22 cellular contexts compared by ENCODE assay signal in genomic region chr14:76539130-76539529, GRCh38.
DNase-seq lines count a peak whose midpoint lies in the region; ATAC-seq, FAIRE-seq and TF ChIP-seq lines count a peak whose summit lies in the region.
"Had no signal": no experiment of that assay in that cellular context is flagged by ENCODE, and none has a peak within 500 bp of the region (broad histone marks: within the 10 kb centered on the region; RNA-seq: fewer than 3 reads in every experiment).

No MANE protein-coding gene starts in this region.

- DNase-seq in HepG2 (ENCODE audit: low spot score) (no peak), right lobe of liver (no peak), nephron progenitor cell (no peak), left colon (no peak), sigmoid colon (no peak)
- DNase-seq: AML-193; Caco-2; Calu3; CD4-positive, alpha-beta T cell; CD8-positive, alpha-beta T cell; GF-D8 had no signal

- POLR2A ChIA-PET in HepG2 (lab: Yijun Ruan, JAX) (no interaction called here), HEK293 (lab: Yijun Ruan, JAX) (no interaction called here)

- no peak for TF ChIP-seq EP300 in HepG2 (IDR thresholded peaks at IDR 0.05; ENCODE audit: low read depth in 2 of 2, low read length in 2 of 2)
- no peak for TF ChIP-seq EP300 in HepG2 (CRISPR knock-in tag; IDR thresholded peaks at IDR 0.05; ENCODE audit: borderline replicate concordance)
- TF ChIP-seq EP300 in sigmoid colon (IDR thresholded peaks at IDR 0.05) = no peak

- intact Hi-C loops in HepG2 (cut with micrococcal nuclease; ENCODE audit: unreplicated experiment) = no loop called here
- intact Hi-C loops in right lobe of liver (cut with DNase I) = no loop called here
- intact Hi-C loops in left colon (cut with DNase I, micrococcal nuclease) = no loop called here
- intact Hi-C loops in sigmoid colon (cut with DNase I) = loop anchor here (5.0 kb wide), 1 partner anchor 103 kb away; no protein-coding TSS in a partner anchor

- H3K36me3 Mint-ChIP-seq in brain (no peaks in the 10 kb centered on the region), nephron progenitor cell (ENCODE audit: low read depth) (no peaks in the 10 kb centered on the region)
- H3K36me3 Mint-ChIP-seq: CD8-positive, alpha-beta T cell had no signal

- H3K27ac Mint-ChIP-seq in brain (peak overlapping the region in 3 of 5 experiments; percentile 59 to 79 (median 71)), nephron progenitor cell (peak overlapping the region; percentile 78)
- H3K27ac Mint-ChIP-seq: B cell; CD4-positive, alpha-beta T cell; CD8-positive, alpha-beta T cell had no signal

- H3K79me2 ChIP-seq in HepG2 (ENCODE audit: insufficient read depth, low read length) = no peaks in the 10 kb centered on the region

- H3K9ac ChIP-seq in HepG2 (ENCODE audit: insufficient read depth, low read depth, low read length) = no peak overlapping the region
- H3K9ac ChIP-seq: BLaER1 treated with 17β-estradiol and CSF1 and Interleukin-3, amounts not matched to agents 10 nM and 100 nM had no signal

- H3K4me2 ChIP-seq in HepG2 (ENCODE audit: low read depth, low read length) = no peak overlapping the region
- H3K4me2 ChIP-seq: A549; BLaER1 treated with 17β-estradiol and CSF1 and Interleukin-3, amounts not matched to agents 10 nM and 100 nM had no signal

- no peaks in the 10 kb centered on the region for H3K9me3 ChIP-seq in HepG2 (ENCODE audit: low read length)
- no peaks in the 10 kb centered on the region for H3K9me3 ChIP-seq in right lobe of liver
- H3K9me3 ChIP-seq in HEK293 (ENCODE audit: control insufficient read depth, insufficient read depth, low read depth, low read length) = no peaks in the 10 kb centered on the region
- no peaks in the 10 kb centered on the region for H3K9me3 ChIP-seq in sigmoid colon
- H3K9me3 ChIP-seq: A549; BLaER1 treated with 17β-estradiol and CSF1 and Interleukin-3, amounts not matched to agents 10 nM and 100 nM; Caco-2 had no signal

- ATAC-seq in HepG2 (no peak), right lobe of liver (no peak), left colon (no peak), GM21717 (IDR thresholded peaks at IDR 0.05; ENCODE audit: unreplicated experiment) (no peak)
- ATAC-seq: A549; CD8-positive, alpha-beta T cell had no signal

- no TSS peak for BruUV-seq in HepG2 (replicated peaks; lab: Mats Ljungman, UMichigan)

- H3K4me3 Mint-ChIP-seq in brain (no peak overlapping the region), nephron progenitor cell (no peak overlapping the region)
- H3K4me3 Mint-ChIP-seq: B cell; CD4-positive, alpha-beta T cell; CD8-positive, alpha-beta T cell had no signal

- TF ChIP-seq POLR2A in HepG2 (IDR thresholded peaks at IDR 0.05; ENCODE audit: insufficient read depth in 1 of 2, low read depth in 2 of 2, low read length in 2 of 2) (no peak), right lobe of liver (IDR thresholded peaks at IDR 0.05) (no peak), sigmoid colon (IDR thresholded peaks at IDR 0.05) (no peak)

- H3K4me1 Mint-ChIP-seq in brain = peaks cover 30% of the 10 kb centered on the region
- peaks cover 42% of the 10 kb centered on the region for H3K4me1 Mint-ChIP-seq in nephron progenitor cell
- H3K4me1 Mint-ChIP-seq: B cell had no signal

- H3K9me3 Mint-ChIP-seq in brain (peaks cover 0 to 3% (median 0%) of the 10 kb centered on the region in 5 experiments), nephron progenitor cell (peaks cover 5% of the 10 kb centered on the region)
- H3K9me3 Mint-ChIP-seq: CD4-positive, alpha-beta T cell; CD8-positive, alpha-beta T cell had no signal

- no peaks in the 10 kb centered on the region for H4K20me1 ChIP-seq in HepG2 (ENCODE audit: insufficient read depth, low read length)
- H4K20me1 ChIP-seq: BLaER1 treated with 17β-estradiol and CSF1 and Interleukin-3, amounts not matched to agents 10 nM and 100 nM had no signal

- TF ChIP-seq CTCF in HepG2 (CRISPR knock-in tag; IDR thresholded peaks at IDR 0.05) (no peak), right lobe of liver (IDR thresholded peaks at IDR 0.05) (no peak), HEK293 (tag by site-specific recombination; IDR thresholded peaks at IDR 0.05) (no peak), brain (conservative IDR thresholded peaks at IDR 0.05) (no peak), nephron progenitor cell (IDR thresholded peaks at IDR 0.05) (no peak), sigmoid colon (IDR thresholded peaks at IDR 0.05) (no peak)

- in situ Hi-C loops in HepG2 (cut with HindIII; ENCODE audit: extremely low pct_ligation_motif_present, low pct_unique_long_range_greater_than_20kb) = no loop called here

- H3K36me3 ChIP-seq in HepG2 (replicated peaks in 1 of 2; ENCODE audit: control insufficient read depth in 1 of 2, insufficient read depth in 2 of 2, low read length in 2 of 2) = no peaks in the 10 kb centered on the region
- no peaks in the 10 kb centered on the region for H3K36me3 ChIP-seq in right lobe of liver
- no peaks in the 10 kb centered on the region for H3K36me3 ChIP-seq in HEK293 (ENCODE audit: control insufficient read depth in 2 of 2, insufficient read depth in 1 of 2, low read length in 2 of 2)
- no peaks in the 10 kb centered on the region for H3K36me3 ChIP-seq in sigmoid colon
- H3K36me3 ChIP-seq: BLaER1 treated with 17β-estradiol and CSF1 and Interleukin-3, amounts not matched to agents 10 nM and 100 nM had no signal

- TF ChIP-seq RAD21 in HepG2 (CRISPR knock-in tag; IDR thresholded peaks at IDR 0.05) = no peak

- H3K27me3 ChIP-seq in HepG2 (ENCODE audit: control insufficient read depth in 1 of 2, insufficient read depth in 2 of 2, low read length in 2 of 2) (peaks cover 3% of the 10 kb centered on the region in 2 experiments; a peak in 2 of 5 replicates), right lobe of liver (no peaks in the 10 kb centered on the region), sigmoid colon (no peaks in the 10 kb centered on the region)
- H3K27me3 ChIP-seq: BLaER1 treated with 17β-estradiol and CSF1 and Interleukin-3, amounts not matched to agents 10 nM and 100 nM had no signal

- H3K4me3 ChIP-seq in HepG2 (replicated peaks in 1 of 3; ENCODE audit: insufficient read depth in 1 of 3, low read depth in 2 of 3, low read length in 3 of 3) (no peak overlapping the region), right lobe of liver (no peak overlapping the region), HEK293 (ENCODE audit: low read depth, low read length) (no peak overlapping the region), sigmoid colon (no peak overlapping the region)
- H3K4me3 ChIP-seq: A549; BLaER1 treated with 17β-estradiol and CSF1 and Interleukin-3, amounts not matched to agents 10 nM and 100 nM had no signal

- no peak overlapping the region for H3K27ac ChIP-seq in HepG2 (ENCODE audit: extremely low read length, insufficient read depth, low read length)
- no peak overlapping the region for H3K27ac ChIP-seq in right lobe of liver
- H3K27ac ChIP-seq in HEK293 (ENCODE audit: extremely low read depth, low read depth, low read length) = no peak overlapping the region
- H3K27ac ChIP-seq in sigmoid colon = no peak overlapping the region
- H3K27ac ChIP-seq: 22Rv1; A549; BLaER1 treated with 17β-estradiol and CSF1 and Interleukin-3, amounts not matched to agents 10 nM and 100 nM; C4-2B had no signal

- H3K4me1 ChIP-seq in HepG2 (ENCODE audit: insufficient read depth, low read length) = 0 out of 2 replicates have a peak, but pooled peaks cover 6% of the 10 kb centered on the region
- no peaks in the 10 kb centered on the region for H3K4me1 ChIP-seq in right lobe of liver
- H3K4me1 ChIP-seq in HEK293 (ENCODE audit: control insufficient read depth, insufficient read depth, low read length) = peaks cover 16% of the 10 kb centered on the region
- H3K4me1 ChIP-seq in sigmoid colon = peaks cover 0 to 16% (median 14%) of the 10 kb centered on the region in 4 donors
- H3K4me1 ChIP-seq: A549; BLaER1 treated with 17β-estradiol and CSF1 and Interleukin-3, amounts not matched to agents 10 nM and 100 nM; Caco-2 had no signal

- CTCF ChIA-PET in HepG2 (lab: Yijun Ruan, JAX; ENCODE audit: low intra/inter-chr PET ratio, low total read pairs) (no interaction called here), HEK293 (lab: Yijun Ruan, JAX) (no interaction called here)

- no peak overlapping the region for H2AFZ ChIP-seq in HepG2 (ENCODE audit: low read length)

- FAIRE-seq in HepG2 (lab: Jason Lieb, UNC) = no peak
- FAIRE-seq: A549, D721Med, G401.6, GM12891 had no signal

- H3K27me3 Mint-ChIP-seq in brain (no peaks in the 10 kb centered on the region), nephron progenitor cell (ENCODE audit: low read depth, poor library complexity) (peaks cover 38% of the 10 kb centered on the region)

TF ChIP-seq in HepG2, 621 proteins besides CTCF, POLR2A, EP300 and RAD21:
- TF ChIP-seq ZNF720 (CRISPR knock-in tag; IDR thresholded peaks at IDR 0.05) = no peak
- TF ChIP-seq HNRNPK (IDR thresholded peaks at IDR 0.05; ENCODE audit: low read depth, low read length, poor library complexity, severe bottlenecking) = peak; percentile 72
- 0 out of 2 replicates have a peak, but pooled peaks have one; percentile 37 for TF ChIP-seq PCBP1 (IDR thresholded peaks at IDR 0.05; ENCODE audit: borderline replicate concordance, low read depth, low read length)

TF ChIP-seq in HEK293, 187 proteins besides CTCF, POLR2A, EP300 and RAD21 (continues in another document):
- TF ChIP-seq ZNF148 (tag by site-specific recombination; IDR thresholded peaks at IDR 0.05; ENCODE audit: borderline replicate concordance) (no peak), PRDM1 (tag by site-specific recombination; IDR thresholded peaks at IDR 0.05) (peak; percentile 96), ZNF530 (tag by site-specific recombination; IDR thresholded peaks at IDR 0.05; ENCODE audit: low read depth) (no peak)
